In the genomic region with DNA sequence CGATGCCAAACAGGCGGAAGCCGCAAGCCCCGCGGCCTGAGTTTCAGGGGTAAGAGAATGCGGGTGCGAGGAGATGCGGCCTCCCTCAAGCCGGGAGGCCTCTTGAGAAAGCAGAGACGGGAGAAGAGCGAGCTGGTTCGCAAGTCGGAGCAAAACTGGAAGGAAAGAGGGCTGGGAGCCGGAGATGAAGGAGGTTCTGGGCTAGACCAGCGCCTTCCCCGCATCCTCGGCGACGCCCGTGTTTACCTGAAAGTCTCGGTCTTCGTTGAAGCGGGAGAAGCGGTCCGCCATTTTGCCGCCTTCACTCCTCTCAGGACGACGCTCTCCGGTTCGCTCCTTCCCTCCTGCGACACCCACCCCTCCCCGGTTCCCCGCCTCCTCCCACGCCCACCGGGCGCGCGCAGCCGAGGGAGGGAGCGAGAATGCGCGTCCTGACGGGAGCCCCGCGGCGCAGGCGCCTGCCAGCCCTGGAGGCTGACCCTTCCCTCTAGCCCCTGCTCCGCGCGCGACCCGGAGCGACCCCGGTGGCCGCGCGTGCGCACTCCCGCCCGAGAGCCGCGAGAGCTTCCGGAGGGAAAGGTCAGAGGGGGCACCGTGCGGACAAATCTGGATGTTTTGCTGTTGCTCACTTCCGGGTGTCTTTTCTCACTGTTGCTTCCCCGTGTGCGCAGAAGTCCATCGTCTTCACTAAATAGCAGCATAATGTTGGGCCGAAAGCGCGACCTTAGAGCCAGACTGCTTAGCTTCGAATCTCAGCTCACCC, we compare ENCODE assay signal across 8 cellular contexts. TPM values are rescaled to one million over a fixed set of nuclear protein-coding genes. Genes with fewer than 3 reads are reported as not detected.
A peak's percentile ranks its signal among the peaks of the same experiment; 100 is the strongest.
DNase-seq lines count a peak whose midpoint lies in the region; ATAC-seq and TF ChIP-seq lines count a peak whose summit lies in the region.

A gene (minus strand): TSS at position 327 of the 763 bp plus-strand sequence. CDS start 36 bp downstream, at position 291.

- DNase-seq in NCI-H526 treated with DMSO at 0.1 percent for 48 hours (lab: John Stamatoyannopoulos, UW) (peak; percentile 95), coronary artery (ENCODE audit: low spot score) (peak; percentile 97), left kidney (ENCODE audit: low read depth, low spot score) (peak; percentile 98)
- DNase-seq in activated CD4-positive, alpha-beta T cell treated with anti-CD3 and anti-CD28 coated beads, Interleukin-2, amount 10 ng/mL, durations not matched to agents 24 days and 14 days = peak; percentile 99
- DNase-seq in stimulated activated CD4-positive, alpha-beta T cell treated with anti-CD3 and anti-CD28 coated beads, Interleukin-1b, Interleukin-23, amount 100 ng/mL, for 48 hours = peak; percentile 95

- H3K27ac ChIP-seq in BLaER1 (peak within 1 kb of the TSS; percentile 98), coronary artery (peak within 1 kb of the TSS; percentile 85 to 89)

- peak within 1 kb of the TSS; percentile 94 for H3K4me3 Mint-ChIP-seq in activated CD4-positive, alpha-beta T cell treated with anti-CD3 and anti-CD28 coated beads, Interleukin-2, amount 10 ng/mL, durations not matched to agents 24 days and 14 days

- peaks cover 47% of the 10 kb centered on the region for H4K20me1 ChIP-seq in BLaER1

- H3K4me1 ChIP-seq in BLaER1 = peaks cover 45% of the 10 kb centered on the region

- peaks cover 3% of the 10 kb centered on the region for H3K27me3 Mint-ChIP-seq in activated CD4-positive, alpha-beta T cell treated with anti-CD3 and anti-CD28 coated beads, Interleukin-2, amount 10 ng/mL, durations not matched to agents 24 days and 14 days

- H3K4me2 ChIP-seq in BLaER1 = peak within 1 kb of the TSS; percentile 90

- intact Hi-C loops in activated CD4-positive, alpha-beta T cell treated with anti-CD3 and anti-CD28 coated beads, Interleukin-2, amount 10 ng/mL, durations not matched to agents 24 days and 14 days (cut with micrococcal nuclease) = loop anchor here (1.0 to 10.0 kb wide), 4 partner anchors 118 to 316 kb away; a partner anchor contains a TSS

- no peaks in the 10 kb centered on the region for H3K9me3 ChIP-seq in BLaER1

- no peaks in the 10 kb centered on the region for H3K9me3 Mint-ChIP-seq in activated CD4-positive, alpha-beta T cell treated with anti-CD3 and anti-CD28 coated beads, Interleukin-2, amount 10 ng/mL, durations not matched to agents 24 days and 14 days

- TF ChIP-seq CTCF in coronary artery (IDR thresholded peaks at IDR 0.05) = no peak

- H3K27ac Mint-ChIP-seq in activated CD4-positive, alpha-beta T cell treated with anti-CD3 and anti-CD28 coated beads, Interleukin-2, amount 10 ng/mL, durations not matched to agents 24 days and 14 days = peak within 1 kb of the TSS; percentile 94

- peak within 1 kb of the TSS; percentile 97 for H3K4me3 ChIP-seq in BLaER1
- peak within 1 kb of the TSS; percentile 82 for H3K4me3 ChIP-seq in coronary artery

- peaks cover 9% of the 10 kb centered on the region for H3K36me3 ChIP-seq in BLaER1

- ATAC-seq in GM19328 (IDR thresholded peaks at IDR 0.05; ENCODE audit: unreplicated experiment) (peak; percentile 94), HG03469 (IDR thresholded peaks at IDR 0.05; ENCODE audit: unreplicated experiment) (peak; percentile 70)

- peaks cover 16% of the 10 kb centered on the region for H3K4me1 Mint-ChIP-seq in activated CD4-positive, alpha-beta T cell treated with anti-CD3 and anti-CD28 coated beads, Interleukin-2, amount 10 ng/mL, durations not matched to agents 24 days and 14 days

- peaks cover 6% of the 10 kb centered on the region for H3K36me3 Mint-ChIP-seq in activated CD4-positive, alpha-beta T cell treated with anti-CD3 and anti-CD28 coated beads, Interleukin-2, amount 10 ng/mL, durations not matched to agents 24 days and 14 days (ENCODE audit: low read depth)

- no peaks in the 10 kb centered on the region for H3K27me3 ChIP-seq in BLaER1

- peak within 1 kb of the TSS; percentile 99 for H3K9ac ChIP-seq in BLaER1

RNA-seq across cellular contexts. Expression of the gene that starts here (rescaled TPM):
- 43.6 and 46.4 TPM in 2 replicates for total RNA-seq in activated CD4-positive, alpha-beta T cell treated with anti-CD3 and anti-CD28 coated beads, Interleukin-2, amount 10 ng/mL, durations not matched to agents 24 days and 14 days

Comparison
In these comparisons a context has a peak if more than half of its experiments do, and no peak if none do; other contexts are left out.
1. Peak in every context shown above with its lines: DNase-seq, ATAC-seq, H3K4me3 ChIP-seq and H3K27ac ChIP-seq.